ENCODE assay signal across 22 cellular contexts in genomic region chr22:45139693-45140092, GRCh38.
"Had no signal": no experiment of that assay in that cellular context is flagged by ENCODE, and none has a peak within 500 bp of the region (broad histone marks: within the 10 kb centered on the region; RNA-seq: fewer than 3 reads in every experiment).

No MANE protein-coding gene starts in this region.

- H3K9ac ChIP-seq: KMS-11 had no signal

- FAIRE-seq: RCC 7860 had no signal

- DNase-seq: IMR-90, Kasumi-1, MM.1S, NCI-H1092 treated with DMSO at 0.1 percent for 48 hours, NCI-H1436, NCI-H187, NCI-H2029, NCI-H2081 treated with DMSO at 0.1 percent for 48 hours, NCI-H2171, NCI-H226, NCI-H446, NCI-H510A, NCI-H524 treated with DMSO at 0.1 percent for 48 hours, NCI-H69, NCI-H774, Right ventricle myocardium superior, RPMI8226, SIG-M5 had no signal

- H3K27ac ChIP-seq: KMS-11, SJSA1, SK-N-MC had no signal

- H3K4me1 ChIP-seq: SJSA1 had no signal

- H3K4me3 ChIP-seq: SJSA1, SK-N-MC had no signal

- H3K4me2 ChIP-seq: KMS-11 had no signal

- H3K9me3 ChIP-seq: SJSA1 had no signal

- H3K27me3 ChIP-seq: SJSA1 had no signal
